In genomic region chr10:75208177-75208576, GRCh38 we compare ENCODE assay signal across 10 cellular contexts. TPM values are rescaled to one million over a fixed set of nuclear protein-coding genes. Genes with fewer than 3 reads are reported as not detected.
DNase-seq lines count a peak whose midpoint lies in the region; ATAC-seq and TF ChIP-seq lines count a peak whose summit lies in the region.
"Had no signal": no experiment of that assay in that cellular context is flagged by ENCODE, and none has a peak within 500 bp of the region (broad histone marks: within the 10 kb centered on the region; RNA-seq: fewer than 3 reads in every experiment).

No MANE protein-coding gene starts in this region.

- no peak overlapping the region; the same call in 1 of the 2 replicates for H3K23ac ChIP-seq in IMR-90 (ENCODE audit: low read depth, low read length)

- TF ChIP-seq CTCF in CD8-positive, alpha-beta T cell (IDR thresholded peaks at IDR 0.05) = no peak
- TF ChIP-seq CTCF in IMR-90 (conservative IDR thresholded peaks at IDR 0.05; ENCODE audit: low read depth, low read length) = no peak
- no peak for TF ChIP-seq CTCF in endodermal cell (conservative IDR thresholded peaks at IDR 0.05)
- TF ChIP-seq CTCF in neural progenitor cell (IDR thresholded peaks at IDR 0.05) = no peak
- no peak for TF ChIP-seq CTCF in Peyer's patch (IDR thresholded peaks at IDR 0.05)

- H3K4me3 ChIP-seq in CD8-positive, alpha-beta T cell (ENCODE audit: low read depth, low read length) = no peak overlapping the region
- H3K4me3 ChIP-seq in IMR-90 (ENCODE audit: insufficient read depth, low read depth, low read length) (no peak overlapping the region), endodermal cell (ENCODE audit: low read length) (peak overlapping the region; percentile 33), neural progenitor cell (no peak overlapping the region), Peyer's patch (no peak overlapping the region)
- H3K4me3 ChIP-seq: spleen, uterus had no signal

- DNase-seq in CD8-positive, alpha-beta T cell = no peak
- DNase-seq in IMR-90 (peak; percentile 90), endodermal cell (peak; percentile 53), neural progenitor cell (ENCODE audit: low spot score) (no peak), Peyer's patch (no peak), NK-92 (lab: John Stamatoyannopoulos, UW; ENCODE audit: unreplicated experiment) (no peak), GF-D8 (lab: John Stamatoyannopoulos, UW) (no peak)
- DNase-seq: spleen, uterus had no signal

- H3K18ac ChIP-seq in IMR-90 (ENCODE audit: low read depth, low read length) = no peak overlapping the region; the same call in 1 of the 2 replicates

- peak overlapping the region; percentile 57 for H3K14ac ChIP-seq in IMR-90 (replicated peaks; ENCODE audit: low read depth, low read length)

- H3K27me3 ChIP-seq in CD8-positive, alpha-beta T cell (ENCODE audit: insufficient read depth, low read length) = no peaks in the 10 kb centered on the region
- H3K27me3 ChIP-seq in IMR-90 (ENCODE audit: control insufficient read depth, insufficient read depth, low read length) (no peaks in the 10 kb centered on the region), endodermal cell (ENCODE audit: control insufficient read depth, insufficient read depth, low read length, poor library complexity, severe bottlenecking) (no peaks in the 10 kb centered on the region), neural progenitor cell (no peaks in the 10 kb centered on the region), Peyer's patch (no peaks in the 10 kb centered on the region)
- H3K27me3 ChIP-seq: spleen, uterus had no signal

- in situ Hi-C loops in IMR-90 (cut with MboI; ENCODE audit: low sequenced_read_pairs) = no loop called here

- H4K20me1 ChIP-seq in IMR-90 (ENCODE audit: insufficient read depth, low read length) (peaks cover 12% of the 10 kb centered on the region), neural progenitor cell (ENCODE audit: low read depth) (peaks cover 19% of the 10 kb centered on the region)

- peak overlapping the region; percentile 57 for H3K27ac Mint-ChIP-seq in CD8-positive, alpha-beta T cell
- peak overlapping the region; percentile 87 for H3K27ac Mint-ChIP-seq in endodermal cell
- no peak overlapping the region for H3K27ac Mint-ChIP-seq in neural progenitor cell

- peak overlapping the region; percentile 78 for H3K4ac ChIP-seq in IMR-90 (ENCODE audit: low read depth, low read length)

- peaks cover 9% of the 10 kb centered on the region for H3F3A ChIP-seq in neural progenitor cell (ENCODE audit: low read depth)

- no peak overlapping the region for H4K5ac ChIP-seq in IMR-90 (ENCODE audit: low read depth, low read length)

- peak overlapping the region; percentile 5 for H2AK9ac ChIP-seq in IMR-90 (replicated peaks; ENCODE audit: low read depth, low read length, poor library complexity)

- WGBS in IMR-90 (ENCODE audit: extremely low coverage in 2 of 2, insufficient read length in 1 of 2), 2 experiments = no CpG with 5 or more reads among the region's 4 CpGs
- 61 to 71% methylated on average over 1 to 3 of the region's 4 CpGs for WGBS in endodermal cell (ENCODE audit: insufficient coverage in 1 of 2, insufficient read length in 1 of 2), 2 experiments

- peaks cover 27% of the 10 kb centered on the region for H3K4me1 ChIP-seq in CD8-positive, alpha-beta T cell (ENCODE audit: insufficient read depth, low read length)
- H3K4me1 ChIP-seq in IMR-90 (ENCODE audit: control insufficient read depth, insufficient read depth, low read length) (peaks cover 12% of the 10 kb centered on the region), endodermal cell (ENCODE audit: control insufficient read depth, insufficient read depth, low read length) (peaks cover 17% of the 10 kb centered on the region), neural progenitor cell (peaks cover 18% of the 10 kb centered on the region), Peyer's patch (peaks cover 0 to 17% (median 2%) of the 10 kb centered on the region in 4 donors)

- no peak overlapping the region for H3K27ac ChIP-seq in CD8-positive, alpha-beta T cell (ENCODE audit: low read depth, low read length)
- H3K27ac ChIP-seq in IMR-90 (ENCODE audit: insufficient read depth, low read length) = peak overlapping the region; percentile 28; the same call in 1 of the 2 replicates
- H3K27ac ChIP-seq in endodermal cell (ENCODE audit: low read depth, low read length) = no peak overlapping the region
- H3K27ac ChIP-seq in neural progenitor cell = no peak overlapping the region
- H3K27ac ChIP-seq in Peyer's patch = peak overlapping the region in 2 of 4 donors; percentile 4 to 36

- H4K8ac ChIP-seq in IMR-90 (ENCODE audit: low read depth in 2 of 2, low read length in 2 of 2) = peak overlapping the region in 1 of 2 experiments; percentile 72; a peak in 1 of 4 replicates

- ATAC-seq in CD8-positive, alpha-beta T cell = no peak
- peak; percentile 8 for ATAC-seq in IMR-90 (ENCODE audit: low read depth)
- ATAC-seq in HG02571 (IDR thresholded peaks at IDR 0.05; ENCODE audit: unreplicated experiment) = no peak

- no peaks in the 10 kb centered on the region for H3K9me3 ChIP-seq in CD8-positive, alpha-beta T cell (ENCODE audit: low read length)
- H3K9me3 ChIP-seq in IMR-90 (ENCODE audit: control insufficient read depth, insufficient read depth, low read length) (no peaks in the 10 kb centered on the region), endodermal cell (ENCODE audit: control insufficient read depth, low read length) (no peaks in the 10 kb centered on the region), neural progenitor cell (ENCODE audit: low read depth) (no peaks in the 10 kb centered on the region), Peyer's patch (no peaks in the 10 kb centered on the region)
- H3K9me3 ChIP-seq: spleen, uterus had no signal

- H2BK20ac ChIP-seq in IMR-90 (ENCODE audit: low read depth, low read length) = peak overlapping the region; percentile 90; the same call in 1 of the 2 replicates

- H2BK15ac ChIP-seq in IMR-90 (ENCODE audit: low read depth, low read length) = peak overlapping the region; percentile 81; the same call in 1 of the 3 replicates

- peak overlapping the region; percentile 75 for H2BK120ac ChIP-seq in IMR-90 (ENCODE audit: low read depth, low read length)

- H3K36me3 ChIP-seq in CD8-positive, alpha-beta T cell (ENCODE audit: insufficient read depth, low read length) = peaks cover 9% of the 10 kb centered on the region
- H3K36me3 ChIP-seq in IMR-90 (ENCODE audit: control insufficient read depth, insufficient read depth, low read length) (peaks cover 6% of the 10 kb centered on the region), endodermal cell (ENCODE audit: control insufficient read depth, insufficient read depth, low read length) (peaks cover 17% of the 10 kb centered on the region), neural progenitor cell (peaks cover 6% of the 10 kb centered on the region), Peyer's patch (peaks cover 0 to 15% (median 0%) of the 10 kb centered on the region in 3 donors)
- H3K36me3 ChIP-seq: uterus had no signal

- peaks cover 22% of the 10 kb centered on the region for H3K4me1 Mint-ChIP-seq in CD8-positive, alpha-beta T cell (ENCODE audit: low read depth)
- peaks cover 50% of the 10 kb centered on the region for H3K4me1 Mint-ChIP-seq in endodermal cell
- peaks cover 28% of the 10 kb centered on the region for H3K4me1 Mint-ChIP-seq in neural progenitor cell

- H2BK5ac ChIP-seq in IMR-90 (ENCODE audit: low read depth, low read length, poor library complexity, severe bottlenecking) = peak overlapping the region; percentile 56

- H2AFZ ChIP-seq in IMR-90 (replicated peaks; ENCODE audit: low read length, poor library complexity) = peak overlapping the region; percentile 48
- no peak overlapping the region for H2AFZ ChIP-seq in neural progenitor cell (replicated peaks)

- H4K91ac ChIP-seq in IMR-90 (ENCODE audit: insufficient read depth, low read depth, low read length) = peak overlapping the region; percentile 12; the same call in 1 of the 2 replicates

- TF ChIP-seq POLR2A in IMR-90 (IDR thresholded peaks at IDR 0.05; ENCODE audit: low read depth, low read length) = no peak
- TF ChIP-seq POLR2A in Peyer's patch (IDR thresholded peaks at IDR 0.05) = no peak

- H3K56ac ChIP-seq in IMR-90 (ENCODE audit: extremely low read depth, insufficient read depth, low read length) = no peak overlapping the region

- no peaks in the 10 kb centered on the region for H3K27me3 Mint-ChIP-seq in CD8-positive, alpha-beta T cell (ENCODE audit: low read depth)
- H3K27me3 Mint-ChIP-seq in endodermal cell (ENCODE audit: insufficient read depth) (no peaks in the 10 kb centered on the region), neural progenitor cell (ENCODE audit: insufficient read depth, low read depth) (peaks cover 2% of the 10 kb centered on the region)

- H3K79me2 ChIP-seq in neural progenitor cell (ENCODE audit: low read depth) = peaks cover 27% of the 10 kb centered on the region

- H3K4me3 Mint-ChIP-seq in CD8-positive, alpha-beta T cell = peak overlapping the region; percentile 18
- H3K4me3 Mint-ChIP-seq in endodermal cell (peak overlapping the region; percentile 18), neural progenitor cell (peak overlapping the region; percentile 42)

- peak overlapping the region; percentile 8; the same call in 1 of the 2 replicates for H3K4me2 ChIP-seq in IMR-90 (ENCODE audit: low read depth, low read length)
- H3K4me2 ChIP-seq in neural progenitor cell = no peak overlapping the region

- intact Hi-C loops in CD8-positive, alpha-beta T cell (cut with DNase I, micrococcal nuclease) = no loop called here
- intact Hi-C loops in IMR-90 (cut with micrococcal nuclease) = no loop called here

- peaks cover 22% of the 10 kb centered on the region for H3K36me3 Mint-ChIP-seq in CD8-positive, alpha-beta T cell
- H3K36me3 Mint-ChIP-seq in endodermal cell (ENCODE audit: low read depth) (peaks cover 19% of the 10 kb centered on the region), neural progenitor cell (peaks cover 11% of the 10 kb centered on the region)

- H2AK5ac ChIP-seq in IMR-90 (ENCODE audit: low read depth, low read length) = peak overlapping the region; percentile 31; the same call in 1 of the 2 replicates

- TF ChIP-seq RAD21 in IMR-90 (IDR thresholded peaks at IDR 0.05; ENCODE audit: low read length) = no peak

- peaks cover 0 to 14% of the 10 kb centered on the region in 2 experiments; a peak in 1 of 4 replicates for H3K79me1 ChIP-seq in IMR-90 (ENCODE audit: low read depth in 1 of 2, low read length in 2 of 2)

- BruUV-seq in IMR-90 (replicated peaks; lab: Mats Ljungman, UMichigan) = no TSS peak

- POLR2A ChIA-PET in CD8-positive, alpha-beta T cell (lab: Charles Lee) = interaction anchor here (0.8 to 1.2 kb wide), 2 partner anchors 17 to 27 kb away, joined by 3 read pairs; no protein-coding TSS in a partner anchor
- POLR2A ChIA-PET in IMR-90 (lab: Charles Lee; ENCODE audit: unreplicated experiment) = interaction anchor here (0.5 kb wide), 1 partner anchor 998 kb away, joined by 6 read pairs; no protein-coding TSS in a partner anchor

- no peaks in the 10 kb centered on the region for H3K9me3 Mint-ChIP-seq in CD8-positive, alpha-beta T cell
- H3K9me3 Mint-ChIP-seq in endodermal cell (no peaks in the 10 kb centered on the region), neural progenitor cell (no peaks in the 10 kb centered on the region)

- dilution Hi-C loops in IMR-90 (cut with HindIII; ENCODE audit: low sequenced_read_pairs, unreplicated experiment) = no loop called here

- H3K9ac ChIP-seq in IMR-90 (ENCODE audit: low read depth, low read length) (no peak overlapping the region), endodermal cell (ENCODE audit: extremely low read depth, low read length, poor library complexity, severe bottlenecking) (no peak overlapping the region), neural progenitor cell (no peak overlapping the region)

- CTCF ChIA-PET in CD8-positive, alpha-beta T cell (lab: Charles Lee) = interaction anchor here (1.6 to 8.4 kb wide), 3 partner anchors 25 to 965 kb away, joined by 3 to 115 read pairs (median 5); partner anchors contain the start of gene COMTD1
- CTCF ChIA-PET in IMR-90 (lab: Yijun Ruan, JAX) = no interaction called here

- peaks cover 9% of the 10 kb centered on the region for H3K9me1 ChIP-seq in IMR-90 (ENCODE audit: insufficient read depth, low read length)

RNA-seq across cellular contexts. Expression of gene VDAC2, which starts 2.4 kb away (rescaled TPM):
- 100 to 1,000 TPM; 184 to 187 TPM for total RNA-seq in CD8-positive, alpha-beta T cell
- total RNA-seq in IMR-90 (2012; rRNA removed) (122 and 169 TPM in 2 replicates), endodermal cell (100 to 1,000 TPM; 277 to 292 TPM), neural progenitor cell (ENCODE audit: low replicate concordance) (163 and 341 TPM in 2 replicates), Peyer's patch (100 to 1,000 TPM; 118 to 152 (median 138) TPM)
- 123 and 139 TPM in 2 replicates for polyA plus RNA-seq in IMR-90 (2012; rRNA removed)
- polyA plus RNA-seq in IMR-90 (2012; cell fraction: cytosol; rRNA removed) = 52.8 and 54.1 TPM in 2 replicates
- polyA plus RNA-seq in IMR-90 (2012; cell fraction: nucleus; rRNA removed; ENCODE audit: low replicate concordance) = 31.2 and 88.4 TPM in 2 replicates
- 259 TPM for polyA plus RNA-seq in endodermal cell (2013, experiment 1 of 2)
- 244 TPM for polyA plus RNA-seq in endodermal cell (2013, experiment 2 of 2)

RNA-seq across cellular contexts. Expression of gene COMTD1, which starts 27.6 kb away (rescaled TPM):
- 1 to 10 TPM; 7.6 to 7.9 TPM for total RNA-seq in CD8-positive, alpha-beta T cell
- total RNA-seq in IMR-90 (2012; rRNA removed) = 1.4 and 1.6 TPM in 2 replicates
- 6.4 and 9.5 TPM in 2 replicates for polyA plus RNA-seq in IMR-90 (2012; rRNA removed)
- 10.7 and 12.1 TPM in 2 replicates for polyA plus RNA-seq in IMR-90 (2012; cell fraction: cytosol; rRNA removed)
- polyA plus RNA-seq in IMR-90 (2012; cell fraction: nucleus; rRNA removed; ENCODE audit: low replicate concordance) = 22.0 and 64.6 TPM in 2 replicates
- total RNA-seq in endodermal cell = 10 to 100 TPM in 1 of 2 donors, 1 to 10 TPM in 1; 9.6 to 14.4 TPM
- polyA plus RNA-seq in endodermal cell (2013, experiment 1 of 2) = 9.8 TPM
- 9.0 TPM for polyA plus RNA-seq in endodermal cell (2013, experiment 2 of 2)
- 2.1 and 5.3 TPM in 2 replicates for total RNA-seq in neural progenitor cell (ENCODE audit: low replicate concordance)
- total RNA-seq in Peyer's patch = 100 to 1,000 TPM in 3 of 4 donors, 10 to 100 TPM in 1; 86.6 to 205 (median 147) TPM

Comparison
In these comparisons a context has a peak if more than half of its experiments do, and no peak if none do; other contexts are left out.
1. DNase-seq: peak in IMR-90 (single experiment) and endodermal cell (single experiment); none in CD8-positive, alpha-beta T cell (0 of 7), neural progenitor cell (single experiment), Peyer's patch (0 of 3), NK-92 (single experiment) and GF-D8 (single experiment).
2. RNA of gene COMTD1, which starts 27.6 kb away (total RNA-seq): 86.6 to 205 TPM in Peyer's patch; 9.6 to 14.4 TPM in endodermal cell, 7.6 to 7.9 TPM in CD8-positive, alpha-beta T cell, 2.1 to 5.3 TPM in neural progenitor cell and 1.4 to 1.6 TPM in IMR-90; every median in the first group is over 4 times any median in the second.
3. Peak in every context shown above with its lines, with median percentiles within 50 percentile points of each other: H3K4me3 Mint-ChIP-seq.